ENCODE assay signal across 1 cellular context in genomic region chr20:63791497-63792156, GRCh38.
TF ChIP-seq lines count a peak whose summit lies in the region.

No MANE protein-coding gene starts in this region.

TF ChIP-seq in SK-N-SH, 30 proteins besides CTCF, POLR2A, EP300 and RAD21 (continued from another document):
- TF ChIP-seq, protein P1, sequence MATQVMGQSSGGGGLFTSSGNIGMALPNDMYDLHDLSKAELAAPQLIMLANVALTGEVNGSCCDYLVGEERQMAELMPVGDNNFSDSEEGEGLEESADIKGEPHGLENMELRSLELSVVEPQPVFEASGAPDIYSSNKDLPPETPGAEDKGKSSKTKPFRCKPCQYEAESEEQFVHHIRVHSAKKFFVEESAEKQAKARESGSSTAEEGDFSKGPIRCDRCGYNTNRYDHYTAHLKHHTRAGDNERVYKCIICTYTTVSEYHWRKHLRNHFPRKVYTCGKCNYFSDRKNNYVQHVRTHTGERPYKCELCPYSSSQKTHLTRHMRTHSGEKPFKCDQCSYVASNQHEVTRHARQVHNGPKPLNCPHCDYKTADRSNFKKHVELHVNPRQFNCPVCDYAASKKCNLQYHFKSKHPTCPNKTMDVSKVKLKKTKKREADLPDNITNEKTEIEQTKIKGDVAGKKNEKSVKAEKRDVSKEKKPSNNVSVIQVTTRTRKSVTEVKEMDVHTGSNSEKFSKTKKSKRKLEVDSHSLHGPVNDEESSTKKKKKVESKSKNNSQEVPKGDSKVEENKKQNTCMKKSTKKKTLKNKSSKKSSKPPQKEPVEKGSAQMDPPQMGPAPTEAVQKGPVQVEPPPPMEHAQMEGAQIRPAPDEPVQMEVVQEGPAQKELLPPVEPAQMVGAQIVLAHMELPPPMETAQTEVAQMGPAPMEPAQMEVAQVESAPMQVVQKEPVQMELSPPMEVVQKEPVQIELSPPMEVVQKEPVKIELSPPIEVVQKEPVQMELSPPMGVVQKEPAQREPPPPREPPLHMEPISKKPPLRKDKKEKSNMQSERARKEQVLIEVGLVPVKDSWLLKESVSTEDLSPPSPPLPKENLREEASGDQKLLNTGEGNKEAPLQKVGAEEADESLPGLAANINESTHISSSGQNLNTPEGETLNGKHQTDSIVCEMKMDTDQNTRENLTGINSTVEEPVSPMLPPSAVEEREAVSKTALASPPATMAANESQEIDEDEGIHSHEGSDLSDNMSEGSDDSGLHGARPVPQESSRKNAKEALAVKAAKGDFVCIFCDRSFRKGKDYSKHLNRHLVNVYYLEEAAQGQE (IDR thresholded peaks at IDR 0.05; ENCODE audit: low read depth, low read length): no peak
- TF ChIP-seq FOXM1 (IDR thresholded peaks at IDR 0.05; ENCODE audit: low read depth) (no peak), SIN3A (IDR thresholded peaks at IDR 0.05; ENCODE audit: borderline replicate concordance, low read depth, low read length) (no peak), NRF1 (IDR thresholded peaks at IDR 0.05; ENCODE audit: low read depth, low read length) (no peak)
